In genomic region chr10:60964257-60965235, GRCh38 we compare ENCODE assay signal across 8 cellular contexts. TPM values are rescaled to one million over a fixed set of nuclear protein-coding genes. Genes with fewer than 3 reads are reported as not detected.
DNase-seq lines count a peak whose midpoint lies in the region; ATAC-seq and TF ChIP-seq lines count a peak whose summit lies in the region.

No MANE protein-coding gene starts in this region.

- no peaks in the 10 kb centered on the region for H3K36me3 ChIP-seq in right atrium auricular region

- CTCF ChIA-PET in RWPE1 (lab: Yijun Ruan, JAX): interaction anchor here (0.7 to 0.8 kb wide), 4 partner anchors 13 to 759 kb away, joined by 3 to 4 read pairs (median 4); no protein-coding TSS in a partner anchor

- H3K4me3 ChIP-seq in AG10803 (ENCODE audit: low read length) (no peak overlapping the region), astrocyte of the cerebellum (ENCODE audit: low read depth, low read length) (no peak overlapping the region), right atrium auricular region (no peak overlapping the region)

- in situ Hi-C loops in GM13977 (cut with MboI; ENCODE audit: low pct_unique_long_range_greater_than_20kb, low sequenced_read_pairs, unreplicated experiment): loop anchor here (25.0 kb wide), 1 partner anchor 152 kb away; no protein-coding TSS in a partner anchor
- in situ Hi-C loops in astrocyte of the cerebellum (cut with HindIII; ENCODE audit: low sequenced_read_pairs): loop anchor here (5.0 kb wide), 1 partner anchor 142 kb away; no protein-coding TSS in a partner anchor

- TF ChIP-seq CTCF in AG10803 (conservative IDR thresholded peaks at IDR 0.05; ENCODE audit: low read length): peak; percentile 88
- TF ChIP-seq CTCF in GM13977 (IDR thresholded peaks at IDR 0.05; ENCODE audit: extremely low read depth, insufficient read depth, missing control alignments): peak; percentile 77
- peak; percentile 84 for TF ChIP-seq CTCF in RWPE1 (conservative IDR thresholded peaks at IDR 0.05; ENCODE audit: low read depth)
- TF ChIP-seq CTCF in astrocyte of the cerebellum (IDR thresholded peaks at IDR 0.05; ENCODE audit: low read depth, low read length, missing control alignments): peak; percentile 76
- TF ChIP-seq CTCF in right atrium auricular region (IDR thresholded peaks at IDR 0.05): peak; percentile 51 to 90

- peak; percentile 89 for DNase-seq in AG10803 (ENCODE audit: low read depth)
- peak; percentile 28 for DNase-seq in GM13977 (ENCODE audit: low spot score)
- DNase-seq in HuH-7 (ENCODE audit: low spot score): peak; percentile 12
- peak; percentile 80 for DNase-seq in RWPE1 (ENCODE audit: low spot score)
- DNase-seq in astrocyte of the cerebellum (ENCODE audit: low read depth): peak; percentile 83
- peak; percentile 77 for DNase-seq in right atrium auricular region (ENCODE audit: low spot score)
- DNase-seq in putamen (ENCODE audit: low spot score): peak; percentile 90

- POLR2A ChIA-PET in RWPE1 (lab: Yijun Ruan, JAX; ENCODE audit: low non-redundant PET): no interaction called here

- H3K9me3 ChIP-seq in right atrium auricular region: no peaks in the 10 kb centered on the region

- no peak for ATAC-seq in HG02870 (IDR thresholded peaks at IDR 0.05; ENCODE audit: unreplicated experiment)

- H3K27ac ChIP-seq in RWPE1 (no peak overlapping the region), right atrium auricular region (peak overlapping the region; percentile 34 to 65)

- H3K27me3 ChIP-seq in right atrium auricular region: no peaks in the 10 kb centered on the region

- H3K4me1 ChIP-seq in right atrium auricular region: peaks cover 0 to 23% of the 10 kb centered on the region in 2 donors

RNA-seq across cellular contexts. Expression of gene RHOBTB1, which starts 20.6 kb away (rescaled TPM):
- 10 to 100 TPM; 13.2 to 16.8 TPM for total RNA-seq in right atrium auricular region

Comparison
In these comparisons a context has a peak if more than half of its experiments do, and no peak if none do; other contexts are left out.
1. DNase-seq: peak in every context shown above with its lines; median percentile 90 in putamen; 89 in AG10803; 83 in astrocyte of the cerebellum; 80 in RWPE1; 77 in right atrium auricular region; 28 in GM13977; 12 in HuH-7.